Comparison of ENCODE assay signal across 23 cellular contexts in the genomic region with DNA sequence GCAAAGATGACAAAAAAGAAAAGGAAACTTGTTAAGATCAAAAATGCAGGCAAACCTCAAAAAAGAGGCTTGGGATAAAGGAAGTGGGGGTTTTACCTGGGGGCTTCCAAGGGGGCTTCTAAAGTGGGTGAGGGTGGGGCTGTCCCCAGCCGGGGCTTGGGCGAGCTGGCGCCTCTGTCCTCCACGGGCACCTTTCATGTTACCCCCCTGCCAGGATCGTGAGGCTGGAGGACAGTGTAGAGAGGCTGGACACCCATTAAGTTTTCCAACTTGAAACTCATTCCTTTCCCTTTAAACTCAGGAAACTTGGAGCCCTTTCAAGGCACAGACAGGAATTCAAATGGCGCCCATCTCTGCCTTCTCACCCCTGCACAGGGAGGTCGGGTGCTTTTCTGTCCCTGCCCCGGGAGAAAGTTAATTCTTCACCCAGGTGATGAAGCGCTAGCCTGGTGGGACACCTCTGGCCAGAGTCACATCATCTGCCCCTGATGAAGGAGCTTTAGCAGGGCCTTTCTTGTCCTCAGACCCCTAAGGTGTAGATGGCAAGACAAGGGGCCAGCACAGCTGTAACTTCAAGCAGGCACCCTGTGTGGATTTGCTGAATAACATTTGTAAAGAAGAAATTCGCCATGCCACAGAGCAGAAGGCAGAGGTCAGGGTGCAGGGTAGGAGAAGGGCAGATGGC.
DNase-seq lines count a peak whose midpoint lies in the region; ATAC-seq and TF ChIP-seq lines count a peak whose summit lies in the region.
"Had no signal": no experiment of that assay in that cellular context is flagged by ENCODE, and none has a peak within 500 bp of the region (broad histone marks: within the 10 kb centered on the region; RNA-seq: fewer than 3 reads in every experiment).

No MANE protein-coding gene starts in this region.

- H3K23ac ChIP-seq in neuronal stem cell (ENCODE audit: low read depth, low read length, poor library complexity): no peak overlapping the region

- H4K91ac ChIP-seq in neuronal stem cell (ENCODE audit: low read depth, low read length, poor library complexity): no peak overlapping the region

- no peak overlapping the region for H2BK120ac ChIP-seq in neuronal stem cell (ENCODE audit: low read depth, low read length)

- CTCF ChIA-PET in activated CD4-positive, alpha-beta memory T cell treated with anti-CD3 and anti-CD28 coated beads, Interleukin-2, amount 10 ng/mL, durations not matched to agents 7 days and 5 days (lab: Charles Lee): interaction anchor here (0.6 kb wide), 1 partner anchor 77 kb away, joined by 3 read pairs; no protein-coding TSS in a partner anchor
- CTCF ChIA-PET in activated CD4-positive, alpha-beta memory T cell treated with anti-CD3 and anti-CD28 coated beads for 36 hours (lab: Charles Lee): interaction anchor here (0.6 kb wide), 1 partner anchor 416 kb away, joined by 3 read pairs; no protein-coding TSS in a partner anchor
- CTCF ChIA-PET in CD4-positive, alpha-beta memory T cell (lab: Charles Lee; ENCODE audit: partially characterized antibody): no interaction called here

- H3K4me1 ChIP-seq in CD4-positive, alpha-beta memory T cell (ENCODE audit: insufficient read depth, low read length): peaks cover 29% of the 10 kb centered on the region
- H3K4me1 ChIP-seq in neuronal stem cell (ENCODE audit: control insufficient read depth in 2 of 2, insufficient read depth in 1 of 2, low read depth in 1 of 2, low read length in 2 of 2): peaks cover 23 to 33% of the 10 kb centered on the region in 2 donors
- H3K4me1 ChIP-seq: A549, adrenal gland, HAP-1, parathyroid adenoma had no signal

- H3K27me3 Mint-ChIP-seq in activated CD4-positive, alpha-beta memory T cell treated with anti-CD3 and anti-CD28 coated beads, Interleukin-2, amount 10 ng/mL, durations not matched to agents 7 days and 5 days: peaks cover 2% of the 10 kb centered on the region
- H3K27me3 Mint-ChIP-seq in activated CD4-positive, alpha-beta memory T cell treated with anti-CD3 and anti-CD28 coated beads for 36 hours: no peaks in the 10 kb centered on the region
- H3K27me3 Mint-ChIP-seq in CD4-positive, alpha-beta memory T cell: no peaks in the 10 kb centered on the region
- no peaks in the 10 kb centered on the region for H3K27me3 Mint-ChIP-seq in central memory CD8-positive, alpha-beta T cell
- H3K27me3 Mint-ChIP-seq: activated T-helper 17 cell treated with anti-CD3 and anti-CD28 coated beads, Interleukin-2, amount 50 U/mL, for 72 hours had no signal

- H3K36me3 Mint-ChIP-seq in activated CD4-positive, alpha-beta memory T cell treated with anti-CD3 and anti-CD28 coated beads, Interleukin-2, amount 10 ng/mL, durations not matched to agents 7 days and 5 days (ENCODE audit: low read depth): no peaks in the 10 kb centered on the region
- no peaks in the 10 kb centered on the region for H3K36me3 Mint-ChIP-seq in activated CD4-positive, alpha-beta memory T cell treated with anti-CD3 and anti-CD28 coated beads for 36 hours
- H3K36me3 Mint-ChIP-seq in CD4-positive, alpha-beta memory T cell: no peaks in the 10 kb centered on the region
- peaks cover 6% of the 10 kb centered on the region for H3K36me3 Mint-ChIP-seq in central memory CD8-positive, alpha-beta T cell (ENCODE audit: insufficient read depth)
- H3K36me3 Mint-ChIP-seq: IgD-negative memory B cell had no signal

- peak overlapping the region; percentile 73 for H2BK12ac ChIP-seq in neuronal stem cell (ENCODE audit: low read length)

- ATAC-seq in central memory CD8-positive, alpha-beta T cell (replicated peaks; ENCODE audit: extremely low read depth, poor library complexity, severe bottlenecking): no peak
- ATAC-seq: A549; activated T-helper 17 cell treated with anti-CD3 and anti-CD28 coated beads, Interleukin-2, amount 50 U/mL, for 72 hours; left cardiac atrium; Panc1 had no signal

- H3K9ac ChIP-seq in neuronal stem cell (ENCODE audit: low read depth, low read length, poor library complexity): peak overlapping the region; percentile 6
- H3K9ac ChIP-seq: parathyroid adenoma had no signal

- no peak overlapping the region for H3K4me3 ChIP-seq in CD4-positive, alpha-beta memory T cell (ENCODE audit: low read length in 2 of 2)
- no peak overlapping the region for H3K4me3 ChIP-seq in neuronal stem cell (ENCODE audit: low read length in 2 of 2)
- H3K4me3 ChIP-seq: A549, adrenal gland, coronary artery, HAP-1 had no signal

- no peak overlapping the region for H3K14ac ChIP-seq in neuronal stem cell (ENCODE audit: low read length)

- DNase-seq in activated CD4-positive, alpha-beta memory T cell treated with anti-CD3 and anti-CD28 coated beads, Interleukin-2, amount 10 ng/mL, durations not matched to agents 7 days and 5 days: peak; percentile 3
- DNase-seq in activated CD4-positive, alpha-beta memory T cell treated with anti-CD3 and anti-CD28 coated beads for 36 hours: no peak
- DNase-seq in CD4-positive, alpha-beta memory T cell: no peak
- DNase-seq in central memory CD8-positive, alpha-beta T cell (ENCODE audit: low spot score in 2 of 2): no peak
- DNase-seq in neuronal stem cell (ENCODE audit: low spot score) (no peak), G401 (ENCODE audit: low spot score) (no peak), hippocampal formation (lab: John Stamatoyannopoulos, UW) (no peak), GM13977 (ENCODE audit: low spot score) (no peak)
- DNase-seq: activated CD4-positive, alpha-beta T cell treated with anti-CD3 and anti-CD28 coated beads, Interleukin-2, amount 50 U/mL, for 1 hour; C1 segment of cervical spinal cord; left cardiac atrium; NCI-H1436 treated with DMSO at 0.1 percent for 48 hours; NCI-H524 treated with DMSO at 0.1 percent for 48 hours; T-helper 1 cell had no signal

- H3K18ac ChIP-seq in neuronal stem cell (ENCODE audit: low read length): peak overlapping the region; percentile 90

- H3K36me3 ChIP-seq in CD4-positive, alpha-beta memory T cell (ENCODE audit: insufficient read depth, low read length): no peaks in the 10 kb centered on the region
- H3K36me3 ChIP-seq in neuronal stem cell (replicated peaks in 1 of 2; ENCODE audit: control insufficient read depth in 2 of 2, insufficient read depth in 2 of 2, low read length in 2 of 2): no peaks in the 10 kb centered on the region
- H3K36me3 ChIP-seq: adrenal gland, HAP-1 had no signal

- POLR2A ChIA-PET in activated CD4-positive, alpha-beta memory T cell treated with anti-CD3 and anti-CD28 coated beads, Interleukin-2, amount 10 ng/mL, durations not matched to agents 7 days and 5 days (lab: Charles Lee): no interaction called here
- POLR2A ChIA-PET in activated CD4-positive, alpha-beta memory T cell treated with anti-CD3 and anti-CD28 coated beads for 36 hours (lab: Charles Lee): no interaction called here
- POLR2A ChIA-PET in CD4-positive, alpha-beta memory T cell (lab: Charles Lee; ENCODE audit: partially characterized antibody): no interaction called here

- no peak overlapping the region for H3K27ac Mint-ChIP-seq in activated CD4-positive, alpha-beta memory T cell treated with anti-CD3 and anti-CD28 coated beads, Interleukin-2, amount 10 ng/mL, durations not matched to agents 7 days and 5 days
- H3K27ac Mint-ChIP-seq in activated CD4-positive, alpha-beta memory T cell treated with anti-CD3 and anti-CD28 coated beads for 36 hours: no peak overlapping the region
- peak overlapping the region in 6 of 7 donors; percentile 4 to 80 (median 64) for H3K27ac Mint-ChIP-seq in CD4-positive, alpha-beta memory T cell
- H3K27ac Mint-ChIP-seq in central memory CD8-positive, alpha-beta T cell (ENCODE audit: low read depth): peak overlapping the region; percentile 98
- H3K27ac Mint-ChIP-seq: activated T-helper 17 cell treated with anti-CD3 and anti-CD28 coated beads, Interleukin-2, amount 50 U/mL, for 72 hours; IgD-negative memory B cell; nephron had no signal

- H3K79me1 ChIP-seq in neuronal stem cell (ENCODE audit: low read depth, low read length): no peaks in the 10 kb centered on the region

- H3K4me3 Mint-ChIP-seq in activated CD4-positive, alpha-beta memory T cell treated with anti-CD3 and anti-CD28 coated beads, Interleukin-2, amount 10 ng/mL, durations not matched to agents 7 days and 5 days: no peak overlapping the region
- no peak overlapping the region for H3K4me3 Mint-ChIP-seq in activated CD4-positive, alpha-beta memory T cell treated with anti-CD3 and anti-CD28 coated beads for 36 hours
- no peak overlapping the region for H3K4me3 Mint-ChIP-seq in CD4-positive, alpha-beta memory T cell
- H3K4me3 Mint-ChIP-seq in central memory CD8-positive, alpha-beta T cell: no peak overlapping the region
- H3K4me3 Mint-ChIP-seq: activated T-helper 17 cell treated with anti-CD3 and anti-CD28 coated beads, Interleukin-2, amount 50 U/mL, for 72 hours; IgD-negative memory B cell; nephron had no signal

- H3K9me3 ChIP-seq in CD4-positive, alpha-beta memory T cell (ENCODE audit: control insufficient read depth in 1 of 2, low read length in 2 of 2): no peaks in the 10 kb centered on the region
- no peaks in the 10 kb centered on the region for H3K9me3 ChIP-seq in neuronal stem cell (replicated peaks in 1 of 2; ENCODE audit: control insufficient read depth in 2 of 2, insufficient read depth in 1 of 2, low read depth in 1 of 2, low read length in 2 of 2)
- H3K9me3 ChIP-seq: A549, adrenal gland, HAP-1 had no signal

- H3K4ac ChIP-seq in neuronal stem cell (ENCODE audit: low read length): peak overlapping the region; percentile 30

- intact Hi-C loops in activated CD4-positive, alpha-beta memory T cell treated with anti-CD3 and anti-CD28 coated beads for 36 hours (cut with micrococcal nuclease): no loop called here
- intact Hi-C loops in CD4-positive, alpha-beta memory T cell (cut with micrococcal nuclease): no loop called here

- H3K4me1 Mint-ChIP-seq in activated CD4-positive, alpha-beta memory T cell treated with anti-CD3 and anti-CD28 coated beads, Interleukin-2, amount 10 ng/mL, durations not matched to agents 7 days and 5 days: peaks cover 27% of the 10 kb centered on the region
- H3K4me1 Mint-ChIP-seq in activated CD4-positive, alpha-beta memory T cell treated with anti-CD3 and anti-CD28 coated beads for 36 hours (ENCODE audit: low read depth): peaks cover 27% of the 10 kb centered on the region
- H3K4me1 Mint-ChIP-seq in CD4-positive, alpha-beta memory T cell: peaks cover 24 to 46% (median 29%) of the 10 kb centered on the region in 4 donors
- H3K4me1 Mint-ChIP-seq in central memory CD8-positive, alpha-beta T cell: peaks cover 33% of the 10 kb centered on the region

- no peaks in the 10 kb centered on the region for H3K27me3 ChIP-seq in CD4-positive, alpha-beta memory T cell (ENCODE audit: insufficient read depth, low read length)
- peaks cover 0 to 36% (median 0%) of the 10 kb centered on the region in 3 experiments for H3K27me3 ChIP-seq in neuronal stem cell (ENCODE audit: control insufficient read depth in 3 of 3, insufficient read depth in 3 of 3, low read depth in 1 of 3, low read length in 3 of 3)

- H2AK5ac ChIP-seq in neuronal stem cell (ENCODE audit: low read depth, low read length): peak overlapping the region; percentile 94

- no CpG with 5 or more reads among the region's 10 CpGs for WGBS in neuronal stem cell (ENCODE audit: extremely low coverage in 2 of 2, insufficient read length in 2 of 2, insufficient replicate concordance in 1 of 2), 2 donors

- H3K4me2 ChIP-seq in neuronal stem cell (ENCODE audit: insufficient read depth, low read length, poor library complexity, severe bottlenecking): no peak overlapping the region
- H3K4me2 ChIP-seq: A549 had no signal

- no peak for TF ChIP-seq CTCF in GM13977 (IDR thresholded peaks at IDR 0.05; ENCODE audit: extremely low read depth, insufficient read depth, missing control alignments)

- in situ Hi-C loops in G401 (cut with HindIII; ENCODE audit: low sequenced_read_pairs): no loop called here
- in situ Hi-C loops in GM13977 (cut with MboI; ENCODE audit: low pct_unique_long_range_greater_than_20kb, low sequenced_read_pairs, unreplicated experiment): no loop called here

- no peak overlapping the region for H3K27ac ChIP-seq in CD4-positive, alpha-beta memory T cell (ENCODE audit: low read depth, low read length)
- H3K27ac ChIP-seq in neuronal stem cell (replicated peaks; ENCODE audit: low read length): no peak overlapping the region
- H3K27ac ChIP-seq: A549, adrenal gland, coronary artery, parathyroid adenoma had no signal

- H3K9me3 Mint-ChIP-seq in activated CD4-positive, alpha-beta memory T cell treated with anti-CD3 and anti-CD28 coated beads, Interleukin-2, amount 10 ng/mL, durations not matched to agents 7 days and 5 days: no peaks in the 10 kb centered on the region
- no peaks in the 10 kb centered on the region for H3K9me3 Mint-ChIP-seq in activated CD4-positive, alpha-beta memory T cell treated with anti-CD3 and anti-CD28 coated beads for 36 hours
- H3K9me3 Mint-ChIP-seq in CD4-positive, alpha-beta memory T cell: no peaks in the 10 kb centered on the region
- H3K9me3 Mint-ChIP-seq in central memory CD8-positive, alpha-beta T cell: no peaks in the 10 kb centered on the region
- H3K9me3 Mint-ChIP-seq: activated T-helper 17 cell treated with anti-CD3 and anti-CD28 coated beads, Interleukin-2, amount 50 U/mL, for 72 hours; nephron had no signal

- H2BK15ac ChIP-seq in neuronal stem cell (ENCODE audit: low read length): peak overlapping the region; percentile 94

- no peak overlapping the region for H4K8ac ChIP-seq in neuronal stem cell (ENCODE audit: low read depth, low read length)

- H2BK5ac ChIP-seq in neuronal stem cell (ENCODE audit: low read length): peak overlapping the region; percentile 31

- H2AFZ ChIP-seq in neuronal stem cell (ENCODE audit: low read length): no peak overlapping the region
- H2AFZ ChIP-seq: parathyroid adenoma had no signal

Comparison
In these comparisons a context has a peak if more than half of its experiments do, and no peak if none do; other contexts are left out.
1. H3K27ac Mint-ChIP-seq: peak in CD4-positive, alpha-beta memory T cell (6 of 7) and central memory CD8-positive, alpha-beta T cell (single experiment); none in activated CD4-positive, alpha-beta memory T cell treated with anti-CD3 and anti-CD28 coated beads, Interleukin-2, amount 10 ng/mL, durations not matched to agents 7 days and 5 days (single experiment) and activated CD4-positive, alpha-beta memory T cell treated with anti-CD3 and anti-CD28 coated beads for 36 hours (single experiment).